ENCODE assay signal across 10 cellular contexts in the genomic region with DNA sequence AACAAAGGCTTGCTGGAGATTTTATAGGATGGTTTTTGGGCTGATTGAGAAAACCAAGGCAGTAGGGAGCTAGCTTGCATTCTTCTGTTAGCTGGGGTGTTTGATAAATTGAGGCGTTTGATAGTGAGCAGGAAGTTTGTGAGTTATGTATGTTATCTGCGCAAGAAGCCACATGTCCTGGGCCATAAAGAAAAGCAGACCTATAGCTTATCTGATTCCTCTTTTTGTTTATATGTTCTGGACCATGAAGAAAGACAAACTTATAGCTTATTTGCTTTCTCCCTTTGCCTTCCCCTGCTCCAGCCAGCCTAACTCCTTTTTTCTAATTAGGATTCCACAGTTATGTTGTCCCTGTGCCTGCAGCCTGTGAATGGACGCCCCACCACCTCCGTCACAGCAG. TPM values are rescaled to one million over a fixed set of nuclear protein-coding genes. Genes with fewer than 3 reads are reported as not detected.
A peak's percentile ranks its signal among the peaks of the same experiment; 100 is the strongest.
DNase-seq lines count a peak whose midpoint lies in the region; ATAC-seq and TF ChIP-seq lines count a peak whose summit lies in the region.
"Had no signal": no experiment of that assay in that cellular context is flagged by ENCODE, and none has a peak within 500 bp of the region (broad histone marks: within the 10 kb centered on the region; RNA-seq: fewer than 3 reads in every experiment).

No MANE protein-coding gene starts in this region.

- no peaks in the 10 kb centered on the region for H3K9me3 Mint-ChIP-seq in activated T-helper 1 cell treated with anti-CD3 and anti-CD28 coated beads, Interleukin-12 subunit alpha, Interleukin-12 subunit beta, Interleukin-2, Interleukin-4 antibody, amounts not matched to agents 30 ng/mL and 10 ng/mL and 1 ng/mL, durations not matched to agents 14 hours and 24 hours and 36 hours
- peaks cover 2 to 4% of the 10 kb centered on the region in 2 donors for H3K9me3 Mint-ChIP-seq in stimulated activated naive B cell treated with anti-CD40 and anti-IgM and Interleukin-4, amounts not matched to agents 10 μg/mL and 1 μg/mL and 100 μg/mL, for 72 hours

- H2AFZ ChIP-seq in IMR-90 (replicated peaks; ENCODE audit: low read length, poor library complexity), result peak overlapping the region; percentile 46

- POLR2A ChIA-PET in IMR-90 (lab: Charles Lee; ENCODE audit: unreplicated experiment), result no interaction called here

- H3K36me3 ChIP-seq in IMR-90 (ENCODE audit: control insufficient read depth, insufficient read depth, low read length), result peaks cover 9% of the 10 kb centered on the region

- H3K27ac ChIP-seq in IMR-90 (ENCODE audit: insufficient read depth, low read length), result no peak overlapping the region
- peak overlapping the region; percentile 83 for H3K27ac ChIP-seq in layer of hippocampus (ENCODE audit: low read depth, low read length)

- H3K23ac ChIP-seq in IMR-90 (ENCODE audit: low read depth, low read length), result no peak overlapping the region

- no peaks in the 10 kb centered on the region for H3K27me3 Mint-ChIP-seq in activated T-helper 1 cell treated with anti-CD3 and anti-CD28 coated beads, Interleukin-12 subunit alpha, Interleukin-12 subunit beta, Interleukin-2, Interleukin-4 antibody, amounts not matched to agents 30 ng/mL and 10 ng/mL and 1 ng/mL, durations not matched to agents 14 hours and 24 hours and 36 hours (ENCODE audit: insufficient read depth)
- H3K27me3 Mint-ChIP-seq in stimulated activated naive B cell treated with anti-CD40 and anti-IgM and Interleukin-4, amounts not matched to agents 10 μg/mL and 1 μg/mL and 100 μg/mL, for 72 hours, result peaks cover 0 to 12% of the 10 kb centered on the region in 2 donors

- BruUV-seq in IMR-90 (replicated peaks; lab: Mats Ljungman, UMichigan), result no TSS peak

- H3K27me3 ChIP-seq in IMR-90 (ENCODE audit: control insufficient read depth, insufficient read depth, low read length) (peaks cover 2% of the 10 kb centered on the region; the same call in 1 of the 2 replicates), layer of hippocampus (ENCODE audit: control insufficient read depth, insufficient read depth, low read length) (no peaks in the 10 kb centered on the region)

- H3K4ac ChIP-seq in IMR-90 (ENCODE audit: low read depth, low read length), result no peak overlapping the region

- TF ChIP-seq RAD21 in IMR-90 (IDR thresholded peaks at IDR 0.05; ENCODE audit: low read length), result no peak

- no peaks in the 10 kb centered on the region for H3K9me3 ChIP-seq in IMR-90 (ENCODE audit: control insufficient read depth, insufficient read depth, low read length)
- H3K9me3 ChIP-seq: mucosa of descending colon had no signal

- peaks cover 17% of the 10 kb centered on the region for H3K36me3 Mint-ChIP-seq in activated T-helper 1 cell treated with anti-CD3 and anti-CD28 coated beads, Interleukin-12 subunit alpha, Interleukin-12 subunit beta, Interleukin-2, Interleukin-4 antibody, amounts not matched to agents 30 ng/mL and 10 ng/mL and 1 ng/mL, durations not matched to agents 14 hours and 24 hours and 36 hours (ENCODE audit: low read depth)
- peaks cover 11 to 16% of the 10 kb centered on the region in 2 donors for H3K36me3 Mint-ChIP-seq in stimulated activated naive B cell treated with anti-CD40 and anti-IgM and Interleukin-4, amounts not matched to agents 10 μg/mL and 1 μg/mL and 100 μg/mL, for 72 hours

- WGBS in IMR-90 (ENCODE audit: extremely low coverage in 2 of 2, insufficient read length in 1 of 2), 2 experiments, result no CpG with 5 or more reads among the region's 4 CpGs

- peaks cover 4% of the 10 kb centered on the region; the same call in 1 of the 2 replicates for H3K4me1 ChIP-seq in IMR-90 (ENCODE audit: control insufficient read depth, insufficient read depth, low read length)

- H3K56ac ChIP-seq in IMR-90 (ENCODE audit: extremely low read depth, insufficient read depth, low read length), result no peak overlapping the region

- H3K4me3 ChIP-seq in IMR-90 (ENCODE audit: insufficient read depth, low read depth, low read length), result no peak overlapping the region
- H3K4me3 ChIP-seq: mucosa of descending colon had no signal

- H2BK20ac ChIP-seq in IMR-90 (ENCODE audit: low read depth, low read length), result no peak overlapping the region

- TF ChIP-seq POLR2A in IMR-90 (IDR thresholded peaks at IDR 0.05; ENCODE audit: low read depth, low read length), result no peak

- H2BK5ac ChIP-seq in IMR-90 (ENCODE audit: low read depth, low read length, poor library complexity, severe bottlenecking), result no peak overlapping the region

- no peak overlapping the region for H4K91ac ChIP-seq in IMR-90 (ENCODE audit: insufficient read depth, low read depth, low read length)

- no peak for ATAC-seq in IMR-90 (ENCODE audit: low read depth)
- ATAC-seq in stimulated activated naive B cell treated with anti-CD40 and anti-IgM and Interleukin-4, amounts not matched to agents 10 μg/mL and 1 μg/mL and 100 μg/mL, for 72 hours (replicated peaks), result no peak
- ATAC-seq in esophagus mucosa, result no peak
- ATAC-seq in GM21447 (IDR thresholded peaks at IDR 0.05; ENCODE audit: unreplicated experiment), result no peak

- H3K79me1 ChIP-seq in IMR-90 (ENCODE audit: low read depth in 1 of 2, low read length in 2 of 2), result peaks cover 0 to 1% of the 10 kb centered on the region in 2 experiments; a peak in 1 of 4 replicates

- H3K4me2 ChIP-seq in IMR-90 (ENCODE audit: low read depth, low read length), result no peak overlapping the region

- no peaks in the 10 kb centered on the region for H3K9me1 ChIP-seq in IMR-90 (ENCODE audit: insufficient read depth, low read length)

- H3K9ac ChIP-seq in IMR-90 (ENCODE audit: low read depth, low read length), result no peak overlapping the region

- CTCF ChIA-PET in IMR-90 (lab: Yijun Ruan, JAX), result no interaction called here

- in situ Hi-C loops in IMR-90 (cut with MboI; ENCODE audit: low sequenced_read_pairs), result loop anchor here (5.0 kb wide), 1 partner anchor 380 kb away; no protein-coding TSS in a partner anchor

- peak overlapping the region; percentile 85 for H3K4me3 Mint-ChIP-seq in activated T-helper 1 cell treated with anti-CD3 and anti-CD28 coated beads, Interleukin-12 subunit alpha, Interleukin-12 subunit beta, Interleukin-2, Interleukin-4 antibody, amounts not matched to agents 30 ng/mL and 10 ng/mL and 1 ng/mL, durations not matched to agents 14 hours and 24 hours and 36 hours
- H3K4me3 Mint-ChIP-seq in stimulated activated naive B cell treated with anti-CD40 and anti-IgM and Interleukin-4, amounts not matched to agents 10 μg/mL and 1 μg/mL and 100 μg/mL, for 72 hours, result peak overlapping the region in 1 of 2 donors; percentile 94

- H3K14ac ChIP-seq in IMR-90 (replicated peaks; ENCODE audit: low read depth, low read length), result no peak overlapping the region

- peaks cover 5% of the 10 kb centered on the region; the same call in 1 of the 2 replicates for H4K20me1 ChIP-seq in IMR-90 (ENCODE audit: insufficient read depth, low read length)

- no peak overlapping the region for H3K18ac ChIP-seq in IMR-90 (ENCODE audit: low read depth, low read length)

- intact Hi-C loops in IMR-90 (cut with micrococcal nuclease), result loop anchor here (2.0 to 5.0 kb wide), 3 partner anchors 65 to 175 kb away; partner anchors contain the start of gene ARMCX1
- intact Hi-C loops in activated T-helper 1 cell treated with anti-CD3 and anti-CD28 coated beads, Interleukin-12 subunit alpha, Interleukin-12 subunit beta, Interleukin-2, Interleukin-4 antibody, amounts not matched to agents 30 ng/mL and 10 ng/mL and 1 ng/mL, durations not matched to agents 14 hours and 24 hours and 36 hours (cut with micrococcal nuclease), result loop anchor here (5.0 to 10.0 kb wide), 3 partner anchors 68 to 515 kb away; partner anchors contain the start of genes ARMCX4 and ZMAT1

- H4K5ac ChIP-seq in IMR-90 (ENCODE audit: low read depth, low read length), result peak overlapping the region; percentile 66; the same call in 1 of the 2 replicates

- H3K27ac Mint-ChIP-seq in activated T-helper 1 cell treated with anti-CD3 and anti-CD28 coated beads, Interleukin-12 subunit alpha, Interleukin-12 subunit beta, Interleukin-2, Interleukin-4 antibody, amounts not matched to agents 30 ng/mL and 10 ng/mL and 1 ng/mL, durations not matched to agents 14 hours and 24 hours and 36 hours, result peak overlapping the region; percentile 97
- H3K27ac Mint-ChIP-seq in stimulated activated naive B cell treated with anti-CD40 and anti-IgM and Interleukin-4, amounts not matched to agents 10 μg/mL and 1 μg/mL and 100 μg/mL, for 72 hours, result peak overlapping the region; percentile 99

- TF ChIP-seq CTCF in IMR-90 (conservative IDR thresholded peaks at IDR 0.05; ENCODE audit: low read depth, low read length), result no peak

- H3K4me1 Mint-ChIP-seq in activated T-helper 1 cell treated with anti-CD3 and anti-CD28 coated beads, Interleukin-12 subunit alpha, Interleukin-12 subunit beta, Interleukin-2, Interleukin-4 antibody, amounts not matched to agents 30 ng/mL and 10 ng/mL and 1 ng/mL, durations not matched to agents 14 hours and 24 hours and 36 hours (ENCODE audit: low read depth), result peaks cover 39% of the 10 kb centered on the region
- peaks cover 24 to 46% of the 10 kb centered on the region in 2 donors for H3K4me1 Mint-ChIP-seq in stimulated activated naive B cell treated with anti-CD40 and anti-IgM and Interleukin-4, amounts not matched to agents 10 μg/mL and 1 μg/mL and 100 μg/mL, for 72 hours

- H2AK9ac ChIP-seq in IMR-90 (replicated peaks; ENCODE audit: low read depth, low read length, poor library complexity), result no peak overlapping the region

- dilution Hi-C loops in IMR-90 (cut with HindIII; ENCODE audit: low sequenced_read_pairs, unreplicated experiment), result no loop called here

- H2AK5ac ChIP-seq in IMR-90 (ENCODE audit: low read depth, low read length), result peak overlapping the region; percentile 17; the same call in 1 of the 2 replicates

- DNase-seq in IMR-90, result no peak
- DNase-seq in activated T-helper 1 cell treated with anti-CD3 and anti-CD28 coated beads, Interleukin-12 subunit alpha, Interleukin-12 subunit beta, Interleukin-2, Interleukin-4 antibody, amounts not matched to agents 30 ng/mL and 10 ng/mL and 1 ng/mL, durations not matched to agents 14 hours and 24 hours and 36 hours (ENCODE audit: low spot score), result no peak
- no peak for DNase-seq in stimulated activated naive B cell treated with anti-CD40 and anti-IgM and Interleukin-4, amounts not matched to agents 10 μg/mL and 1 μg/mL and 100 μg/mL, for 72 hours
- no peak for DNase-seq in NCI-H226
- DNase-seq: mucosa of descending colon, NCI-H446 treated with DMSO at 0.1 percent for 48 hours had no signal

- 0 out of 2 replicates have a peak overlapping the region, but pooled peaks have one; percentile 19 for H2BK120ac ChIP-seq in IMR-90 (ENCODE audit: low read depth, low read length)

- no peak overlapping the region for H2BK15ac ChIP-seq in IMR-90 (ENCODE audit: low read depth, low read length)

- H4K8ac ChIP-seq in IMR-90 (ENCODE audit: low read depth in 2 of 2, low read length in 2 of 2), result peak overlapping the region; percentile 97 to 99

RNA-seq across cellular contexts. Expression of gene HNRNPH2, which starts 9.2 kb away (rescaled TPM):
- total RNA-seq in IMR-90 (2012; rRNA removed) (54.3 and 95.3 TPM in 2 replicates), esophagus mucosa (31.5 TPM)
- 31.4 and 42.8 TPM in 2 replicates for polyA plus RNA-seq in IMR-90 (2012; rRNA removed)
- 5.2 and 10.1 TPM in 2 replicates for polyA plus RNA-seq in IMR-90 (2012; cell fraction: cytosol; rRNA removed)
- polyA plus RNA-seq in IMR-90 (2012; cell fraction: nucleus; rRNA removed; ENCODE audit: low replicate concordance), result 1.4 and 12.2 TPM in 2 replicates
- 20.6 and 21.3 TPM in 2 replicates for total RNA-seq in activated T-helper 1 cell treated with anti-CD3 and anti-CD28 coated beads, Interleukin-12 subunit alpha, Interleukin-12 subunit beta, Interleukin-2, Interleukin-4 antibody, amounts not matched to agents 30 ng/mL and 10 ng/mL and 1 ng/mL, durations not matched to agents 14 hours and 24 hours and 36 hours

RNA-seq across cellular contexts. Expression of gene GLA, which starts 9.5 kb away (rescaled TPM):
- total RNA-seq in IMR-90 (2012; rRNA removed) (37.2 and 38.7 TPM in 2 replicates), esophagus mucosa (16.9 TPM)
- polyA plus RNA-seq in IMR-90 (2012; rRNA removed), result 26.4 and 27.9 TPM in 2 replicates
- 11.8 and 15.8 TPM in 2 replicates for polyA plus RNA-seq in IMR-90 (2012; cell fraction: cytosol; rRNA removed)
- polyA plus RNA-seq in IMR-90 (2012; cell fraction: nucleus; rRNA removed; ENCODE audit: low replicate concordance), result 14.3 and 57.2 TPM in 2 replicates
- total RNA-seq in activated T-helper 1 cell treated with anti-CD3 and anti-CD28 coated beads, Interleukin-12 subunit alpha, Interleukin-12 subunit beta, Interleukin-2, Interleukin-4 antibody, amounts not matched to agents 30 ng/mL and 10 ng/mL and 1 ng/mL, durations not matched to agents 14 hours and 24 hours and 36 hours, result 65.7 and 67.9 TPM in 2 replicates

RNA-seq across cellular contexts. Expression of gene RPL36A, which starts 26.4 kb away (rescaled TPM):
- total RNA-seq in IMR-90 (2012; rRNA removed) (677 and 1,679 TPM in 2 replicates), esophagus mucosa (361 TPM)
- 1,999 and 2,412 TPM in 2 replicates for polyA plus RNA-seq in IMR-90 (2012; rRNA removed)
- polyA plus RNA-seq in IMR-90 (2012; cell fraction: cytosol; rRNA removed), result 794 and 2,086 TPM in 2 replicates
- 62.2 and 963 TPM in 2 replicates for polyA plus RNA-seq in IMR-90 (2012; cell fraction: nucleus; rRNA removed; ENCODE audit: low replicate concordance)
- total RNA-seq in activated T-helper 1 cell treated with anti-CD3 and anti-CD28 coated beads, Interleukin-12 subunit alpha, Interleukin-12 subunit beta, Interleukin-2, Interleukin-4 antibody, amounts not matched to agents 30 ng/mL and 10 ng/mL and 1 ng/mL, durations not matched to agents 14 hours and 24 hours and 36 hours, result 226 and 269 TPM in 2 replicates

RNA-seq across cellular contexts. Expression of gene BTK, which starts 31.2 kb away (rescaled TPM):
- not detected in 2 replicates for total RNA-seq in IMR-90 (2012; rRNA removed)
- not detected in 2 replicates for polyA plus RNA-seq in IMR-90 (2012; rRNA removed)
- 0.22 TPM in 1 of 2 replicates, not detected in the other for polyA plus RNA-seq in IMR-90 (2012; cell fraction: cytosol; rRNA removed)
- polyA plus RNA-seq in IMR-90 (2012; cell fraction: nucleus; rRNA removed; ENCODE audit: low replicate concordance), result 0.03 TPM in 1 of 2 replicates, not detected in the other
- total RNA-seq in activated T-helper 1 cell treated with anti-CD3 and anti-CD28 coated beads, Interleukin-12 subunit alpha, Interleukin-12 subunit beta, Interleukin-2, Interleukin-4 antibody, amounts not matched to agents 30 ng/mL and 10 ng/mL and 1 ng/mL, durations not matched to agents 14 hours and 24 hours and 36 hours, result not detected in 2 replicates
- total RNA-seq in esophagus mucosa, result 1.0 TPM
- total RNA-seq: fibroblast of lung had no signal
